8 cellular contexts compared by ENCODE assay signal in genomic region chr18:75212626-75213110, GRCh38. TPM values are rescaled to one million over a fixed set of nuclear protein-coding genes. Genes with fewer than 3 reads are reported as not detected.
DNase-seq lines count a peak whose midpoint lies in the region; ATAC-seq and TF ChIP-seq lines count a peak whose summit lies in the region.

No MANE protein-coding gene starts in this region.

- peak overlapping the region; percentile 71 for H3K27ac ChIP-seq in skeletal muscle tissue (ENCODE audit: low read depth, low read length)

- H3K4me1 ChIP-seq in HAP-1, result peaks cover 37% of the 10 kb centered on the region
- peaks cover 28 to 43% (median 41%) of the 10 kb centered on the region in 3 donors for H3K4me1 ChIP-seq in skeletal muscle tissue (ENCODE audit: control insufficient read depth in 3 of 3, insufficient read depth in 3 of 3, low read length in 3 of 3)

- in situ Hi-C loops in HAP-1 (cut with MboI; ENCODE audit: low sequenced_read_pairs), result no loop called here

- H3K4me3 ChIP-seq in HAP-1, result peak overlapping the region; percentile 43
- H3K4me3 ChIP-seq in fibroblast of mammary gland (ENCODE audit: control insufficient read depth, low read depth, low read length), result peak overlapping the region; percentile 64
- peak overlapping the region; percentile 71 to 76 (median 74) for H3K4me3 ChIP-seq in skeletal muscle tissue (ENCODE audit: low read length in 3 of 3)

- H3K9ac ChIP-seq in skeletal muscle tissue (ENCODE audit: low read depth in 1 of 3, low read length in 3 of 3), result peak overlapping the region; percentile 68 to 87 (median 87)

- no peak for ATAC-seq in HG02840 (IDR thresholded peaks at IDR 0.05; ENCODE audit: low FRiP score, unreplicated experiment)

- H3K27me3 ChIP-seq in HAP-1 (ENCODE audit: low read depth) (no peaks in the 10 kb centered on the region), skeletal muscle tissue (ENCODE audit: control insufficient read depth in 3 of 3, insufficient read depth in 3 of 3, low read length in 3 of 3) (no peaks in the 10 kb centered on the region)

- DNase-seq in HAP-1 (ENCODE audit: low spot score in 2 of 2) (peak in 1 of 2 experiments; percentile 32), SK-N-DZ (ENCODE audit: low spot score) (peak; percentile 55), fibroblast of mammary gland (ENCODE audit: low read depth) (no peak), CD1c-positive myeloid dendritic cell (ENCODE audit: extremely low spot score) (no peak), NCI-H128 (lab: John Stamatoyannopoulos, UW; ENCODE audit: unreplicated experiment) (no peak), AG08395 (ENCODE audit: low spot score) (no peak)

- H3K36me3 ChIP-seq in HAP-1 (replicated peaks), result no peaks in the 10 kb centered on the region
- no peaks in the 10 kb centered on the region for H3K36me3 ChIP-seq in skeletal muscle tissue (ENCODE audit: control insufficient read depth in 3 of 3, insufficient read depth in 3 of 3, low read length in 3 of 3)

- H3K9me3 ChIP-seq in HAP-1, result no peaks in the 10 kb centered on the region
- no peaks in the 10 kb centered on the region for H3K9me3 ChIP-seq in skeletal muscle tissue (ENCODE audit: control insufficient read depth in 3 of 3, low read length in 3 of 3)

- TF ChIP-seq CTCF in fibroblast of mammary gland (conservative IDR thresholded peaks at IDR 0.05; ENCODE audit: control insufficient read depth, insufficient read depth, low read depth, low read length), result no peak

RNA-seq across cellular contexts. Expression of gene TSHZ1, which starts 2.1 kb away (rescaled TPM):
- polyA plus RNA-seq in SK-N-DZ (2014; cell fraction: cytosol; rRNA removed), result 6.2 and 6.4 TPM in 2 replicates
- 4.3 and 4.4 TPM in 2 replicates for polyA plus RNA-seq in SK-N-DZ (2014; cell fraction: nucleus; rRNA removed)
- total RNA-seq in skeletal muscle tissue, result 5.7 TPM

RNA-seq across cellular contexts. Expression of gene PTGR3, which starts 3.7 kb away (rescaled TPM):
- polyA plus RNA-seq in SK-N-DZ (2014; cell fraction: cytosol; rRNA removed), result 10.7 and 11.7 TPM in 2 replicates
- polyA plus RNA-seq in SK-N-DZ (2014; cell fraction: nucleus; rRNA removed), result 20.6 and 21.6 TPM in 2 replicates
- total RNA-seq in skeletal muscle tissue, result 12.5 TPM
